Comparison of ENCODE assay signal across 21 cellular contexts in the genomic region with DNA sequence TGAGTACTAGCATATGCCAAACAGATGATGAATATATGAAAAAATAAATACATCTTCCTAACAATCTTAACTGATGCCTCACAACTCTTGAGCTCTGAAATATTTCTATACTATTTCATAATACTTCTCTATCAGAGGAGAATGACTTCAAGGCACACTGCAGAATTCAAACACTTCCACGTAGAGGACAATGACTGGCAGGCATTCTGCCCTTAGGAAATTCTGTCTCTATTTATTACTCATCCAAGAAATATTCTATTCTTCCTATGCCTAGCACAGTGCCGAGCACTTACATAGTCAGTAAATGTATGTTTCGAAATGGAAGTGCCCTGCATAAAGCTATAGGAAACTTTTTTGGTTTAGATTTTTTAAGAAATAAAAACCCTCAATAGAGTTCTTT.
DNase-seq lines count a peak whose midpoint lies in the region; ATAC-seq and TF ChIP-seq lines count a peak whose summit lies in the region.
"Had no signal": no experiment of that assay in that cellular context is flagged by ENCODE, and none has a peak within 500 bp of the region (broad histone marks: within the 10 kb centered on the region; RNA-seq: fewer than 3 reads in every experiment).

No MANE protein-coding gene starts in this region.

- TF ChIP-seq CTCF in epithelial cell of esophagus (IDR thresholded peaks at IDR 0.05; ENCODE audit: insufficient read depth, low read depth, low read length, missing control alignments): no peak

- no peaks in the 10 kb centered on the region for H3K4me1 Mint-ChIP-seq in activated naive CD8-positive, alpha-beta T cell treated with anti-CD3 and anti-CD28 coated beads for 36 hours

- H3K9me3 Mint-ChIP-seq in activated naive CD8-positive, alpha-beta T cell treated with anti-CD3 and anti-CD28 coated beads for 36 hours: peaks cover 1% of the 10 kb centered on the region
- H3K9me3 Mint-ChIP-seq: activated T-helper 1 cell treated with anti-CD3 and anti-CD28 coated beads, Interleukin-12 subunit alpha, Interleukin-12 subunit beta, Interleukin-2, Interleukin-4 antibody, amounts not matched to agents 30 ng/mL and 10 ng/mL and 1 ng/mL, durations not matched to agents 14 hours and 24 hours and 36 hours; nephron had no signal

- no peak for ATAC-seq in HG02588 (IDR thresholded peaks at IDR 0.05; ENCODE audit: unreplicated experiment)
- ATAC-seq: esophagus mucosa, K562 had no signal

- no peak overlapping the region for H3K4me3 ChIP-seq in epithelial cell of esophagus (ENCODE audit: low read length)
- H3K4me3 ChIP-seq: hepatocyte, K562, upper lobe of left lung had no signal

- H3K27me3 Mint-ChIP-seq in activated naive CD8-positive, alpha-beta T cell treated with anti-CD3 and anti-CD28 coated beads for 36 hours: no peaks in the 10 kb centered on the region
- H3K27me3 Mint-ChIP-seq: activated naive CD8-positive, alpha-beta T cell had no signal

- no peak overlapping the region for H3K4me3 Mint-ChIP-seq in activated naive CD8-positive, alpha-beta T cell treated with anti-CD3 and anti-CD28 coated beads for 36 hours
- H3K4me3 Mint-ChIP-seq: activated naive CD8-positive, alpha-beta T cell; activated T-helper 1 cell treated with anti-CD3 and anti-CD28 coated beads, Interleukin-12 subunit alpha, Interleukin-12 subunit beta, Interleukin-2, Interleukin-4 antibody, amounts not matched to agents 30 ng/mL and 10 ng/mL and 1 ng/mL, durations not matched to agents 14 hours and 24 hours and 36 hours; nephron had no signal

- no peak overlapping the region for H3K27ac Mint-ChIP-seq in activated naive CD8-positive, alpha-beta T cell treated with anti-CD3 and anti-CD28 coated beads for 36 hours
- H3K27ac Mint-ChIP-seq: activated naive CD8-positive, alpha-beta T cell; activated T-helper 1 cell treated with anti-CD3 and anti-CD28 coated beads, Interleukin-12 subunit alpha, Interleukin-12 subunit beta, Interleukin-2, Interleukin-4 antibody, amounts not matched to agents 30 ng/mL and 10 ng/mL and 1 ng/mL, durations not matched to agents 14 hours and 24 hours and 36 hours had no signal

- H3K36me3 Mint-ChIP-seq in activated naive CD8-positive, alpha-beta T cell treated with anti-CD3 and anti-CD28 coated beads for 36 hours: no peaks in the 10 kb centered on the region
- H3K36me3 Mint-ChIP-seq: activated naive CD8-positive, alpha-beta T cell had no signal

- DNase-seq in GM04503 (ENCODE audit: low read depth) (peak; percentile 14), RKO (ENCODE audit: low spot score) (peak; percentile 29), epithelial cell of esophagus (ENCODE audit: low read depth) (peak; percentile 92), kidney tubule cell (ENCODE audit: low spot score) (peak; percentile 46), midbrain (lab: John Stamatoyannopoulos, UW) (no peak), NCI-H2171 (lab: John Stamatoyannopoulos, UW) (no peak)
- DNase-seq in activated naive CD8-positive, alpha-beta T cell treated with anti-CD3 and anti-CD28 coated beads for 36 hours: no peak
- DNase-seq: caudate nucleus, kidney, mesendoderm, NCI-H1930, NCI-H446, SW 1271, upper lobe of left lung had no signal

Comparison
In these comparisons a context has a peak if more than half of its experiments do, and no peak if none do; other contexts are left out.
1. DNase-seq: peak in GM04503 (single experiment), RKO (single experiment), epithelial cell of esophagus (single experiment) and kidney tubule cell (single experiment); none in midbrain (single experiment), activated naive CD8-positive, alpha-beta T cell treated with anti-CD3 and anti-CD28 coated beads for 36 hours (single experiment) and NCI-H2171 (single experiment).